ENCODE assay signal across 23 cellular contexts in genomic region chr2:163375070-163375469, GRCh38.
"Had no signal": no experiment of that assay in that cellular context is flagged by ENCODE, and none has a peak within 500 bp of the region (broad histone marks: within the 10 kb centered on the region; RNA-seq: fewer than 3 reads in every experiment).

No MANE protein-coding gene starts in this region.

- H3K36me3 ChIP-seq: stomach, suprapubic skin, thoracic aorta, thyroid gland, tibial artery, tibial nerve, transverse colon, upper lobe of left lung, upper lobe of right lung, uterus, vagina had no signal

- H3K9me3 ChIP-seq: stomach, suprapubic skin, testis, thoracic aorta, thyroid gland, tibial artery, transverse colon, upper lobe of left lung, upper lobe of right lung, uterus, vagina had no signal

- H3K4me1 ChIP-seq: stomach, suprapubic skin, testis, thyroid gland, tibial artery, tibial nerve, transverse colon, upper lobe of left lung, upper lobe of right lung, uterus, vagina had no signal

- DNase-seq: stimulated activated CD4-positive, alpha-beta T cell treated with anti-CD3 and anti-CD28 coated beads, Interleukin-2, amount 100 ng/mL, for 48 hours; stimulated activated CD4-positive, alpha-beta T cell treated with anti-CD3 and anti-CD28 coated beads, Interleukin-4, amount 100 ng/mL, for 1 hour; stimulated activated CD4-positive, alpha-beta T cell treated with anti-CD3 and anti-CD28 coated beads, Interleukin-4, amount 100 ng/mL, for 24 hours; stimulated activated CD4-positive, alpha-beta T cell treated with anti-CD3 and anti-CD28 coated beads, Interleukin-4, amount 100 ng/mL, for 4 hours; stimulated activated CD8-positive, alpha-beta memory T cell treated with anti-CD3 and anti-CD28 coated beads, Interleukin-4, amount 100 ng/mL, for 48 hours; stimulated activated naive B cell treated with anti-CD40 and anti-IgM and Interleukin-4, amounts not matched to agents 10 μg/mL and 1 μg/mL and 100 μg/mL, for 72 hours; stimulated activated naive CD4-positive, alpha-beta T cell; stimulated activated naive CD4-positive, alpha-beta T cell treated with Interleukin-2 at 50 U/mL for 16 hours; stimulated activated naive CD8-positive, alpha-beta T cell treated with anti-CD3 and anti-CD28 coated beads, Interleukin-15, amount 100 ng/mL, for 72 hours; stimulated activated naive CD8-positive, alpha-beta T cell treated with anti-CD3 and anti-CD28 coated beads, Interleukin-15, Interleukin-2, amounts not matched to agents 100 U/mL and 50 U/mL, for 24 hours; stomach; substantia nigra; testis; thyroid gland; tibial artery; transverse colon; upper lobe of left lung; upper lobe of right lung; uterus had no signal

- H3K27ac ChIP-seq: stomach, suprapubic skin, testis, thoracic aorta, thyroid gland, tibial artery, tibial nerve, transverse colon, upper lobe of left lung, upper lobe of right lung, uterus, vagina had no signal

- H3K27me3 ChIP-seq: stomach, suprapubic skin, testis, thyroid gland, tibial artery, tibial nerve, transverse colon, upper lobe of left lung, upper lobe of right lung, uterus, vagina had no signal

- H3K4me3 ChIP-seq: stomach, suprapubic skin, testis, thoracic aorta, thyroid gland, tibial artery, tibial nerve, transverse colon, upper lobe of left lung, upper lobe of right lung, uterus, vagina had no signal
